Comparison of ENCODE assay signal across 11 cellular contexts in the genomic region with DNA sequence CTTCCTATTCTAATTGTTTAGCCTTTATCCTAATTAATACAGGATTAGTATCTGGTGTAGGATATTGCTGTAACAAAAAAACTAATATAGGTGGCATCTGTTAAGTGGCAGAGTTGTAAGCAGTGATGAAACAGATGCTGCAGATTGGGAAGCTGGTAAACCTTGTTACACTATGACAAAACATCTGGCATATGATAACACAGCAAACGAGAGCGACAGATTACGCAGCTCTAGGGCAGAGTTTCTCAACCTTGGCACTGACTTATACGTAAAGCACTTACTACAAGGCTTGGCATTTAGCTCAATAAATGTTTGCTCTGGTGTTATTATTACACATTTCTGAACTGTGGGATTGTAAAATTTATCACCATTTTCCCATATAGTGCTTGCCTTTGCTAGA.
DNase-seq lines count a peak whose midpoint lies in the region; ATAC-seq, FAIRE-seq and TF ChIP-seq lines count a peak whose summit lies in the region.
"Had no signal": no experiment of that assay in that cellular context is flagged by ENCODE, and none has a peak within 500 bp of the region (broad histone marks: within the 10 kb centered on the region; RNA-seq: fewer than 3 reads in every experiment).

No MANE protein-coding gene starts in this region.

- DNase-seq in stimulated activated naive CD8-positive, alpha-beta T cell treated with anti-CD3 and anti-CD28 coated beads, Interleukin-15, amount 100 ng/mL, for 72 hours = no peak
- no peak for DNase-seq in SK-N-MC (ENCODE audit: low read depth, low spot score)
- no peak for DNase-seq in left colon
- DNase-seq in endothelial cell (ENCODE audit: low spot score) = no peak
- no peak for DNase-seq in T-helper 2 cell treated with Interferon-gamma antibody and Interleukin-4, amounts not matched to agents 5 μg/mL and 100 μg/mL, for 36 hours (ENCODE audit: low spot score)
- no peak for DNase-seq in frontal cortex (ENCODE audit: low spot score in 2 of 2)
- no peak for DNase-seq in activated T-cell treated with anti-CD3 and anti-CD28 coated beads, Interleukin-2, amount 50 U/mL, for 72 hours
- DNase-seq: activated CD8-positive, alpha-beta memory T cell treated with anti-CD3 and anti-CD28 coated beads, Interleukin-2, amount 10 ng/mL, durations not matched to agents 7 days and 5 days had no signal

- intact Hi-C loops in left colon (cut with DNase I, micrococcal nuclease) = no loop called here

- H3K9ac ChIP-seq in SK-N-MC (ENCODE audit: insufficient read length) = no peak overlapping the region

- H3K36me3 Mint-ChIP-seq in stimulated activated naive CD8-positive, alpha-beta T cell treated with anti-CD3 and anti-CD28 coated beads, Interleukin-15, Interleukin-2, amounts not matched to agents 100 ng/mL and 50 ng/mL, for 24 hours (ENCODE audit: low read depth) = peaks cover 7% of the 10 kb centered on the region
- no peaks in the 10 kb centered on the region for H3K36me3 Mint-ChIP-seq in endothelial cell (ENCODE audit: low read depth, unreplicated experiment)
- peaks cover 6% of the 10 kb centered on the region for H3K36me3 Mint-ChIP-seq in T-helper 2 cell treated with Interferon-gamma antibody and Interleukin-4, amounts not matched to agents 5 μg/mL and 100 μg/mL, for 36 hours (ENCODE audit: low read depth)
- H3K36me3 Mint-ChIP-seq in activated T-cell treated with anti-CD3 and anti-CD28 coated beads, Interleukin-2, amount 50 U/mL, for 72 hours (ENCODE audit: insufficient read depth in 2 of 2) = peaks cover 0 to 4% of the 10 kb centered on the region in 2 donors

- no peak for FAIRE-seq in frontal cortex (lab: Jason Lieb, UNC)

- peaks cover 27% of the 10 kb centered on the region for H3K4me1 Mint-ChIP-seq in stimulated activated naive CD8-positive, alpha-beta T cell treated with anti-CD3 and anti-CD28 coated beads, Interleukin-15, Interleukin-2, amounts not matched to agents 100 ng/mL and 50 ng/mL, for 24 hours (ENCODE audit: low read depth)
- peaks cover 11% of the 10 kb centered on the region for H3K4me1 Mint-ChIP-seq in stimulated activated naive CD8-positive, alpha-beta T cell treated with anti-CD3 and anti-CD28 coated beads, Interleukin-15, amount 100 ng/mL, for 72 hours
- peaks cover 10% of the 10 kb centered on the region for H3K4me1 Mint-ChIP-seq in endothelial cell (ENCODE audit: unreplicated experiment)
- H3K4me1 Mint-ChIP-seq in T-helper 2 cell treated with Interferon-gamma antibody and Interleukin-4, amounts not matched to agents 5 μg/mL and 100 μg/mL, for 36 hours (ENCODE audit: low read depth) = no peaks in the 10 kb centered on the region
- no peaks in the 10 kb centered on the region for H3K4me1 Mint-ChIP-seq in activated T-cell treated with anti-CD3 and anti-CD28 coated beads, Interleukin-2, amount 50 U/mL, for 72 hours (ENCODE audit: low read depth)

- H3K4me3 Mint-ChIP-seq in stimulated activated naive CD8-positive, alpha-beta T cell treated with anti-CD3 and anti-CD28 coated beads, Interleukin-15, Interleukin-2, amounts not matched to agents 100 ng/mL and 50 ng/mL, for 24 hours = no peak overlapping the region
- H3K4me3 Mint-ChIP-seq in stimulated activated naive CD8-positive, alpha-beta T cell treated with anti-CD3 and anti-CD28 coated beads, Interleukin-15, amount 100 ng/mL, for 72 hours = no peak overlapping the region
- no peak overlapping the region for H3K4me3 Mint-ChIP-seq in endothelial cell (ENCODE audit: unreplicated experiment)
- H3K4me3 Mint-ChIP-seq in T-helper 2 cell treated with Interferon-gamma antibody and Interleukin-4, amounts not matched to agents 5 μg/mL and 100 μg/mL, for 36 hours = no peak overlapping the region
- H3K4me3 Mint-ChIP-seq in activated T-cell treated with anti-CD3 and anti-CD28 coated beads, Interleukin-2, amount 50 U/mL, for 72 hours = no peak overlapping the region
- H3K4me3 Mint-ChIP-seq: activated CD8-positive, alpha-beta memory T cell treated with anti-CD3 and anti-CD28 coated beads, Interleukin-2, amount 10 ng/mL, durations not matched to agents 7 days and 5 days; dendritic cell treated with granulocyte-macrophage colony-stimulating factor and Interleukin-4, amounts not matched to agents 40 ng/mL and 50 ng/mL, for 4 days had no signal

- no peaks in the 10 kb centered on the region for H3K27me3 Mint-ChIP-seq in stimulated activated naive CD8-positive, alpha-beta T cell treated with anti-CD3 and anti-CD28 coated beads, Interleukin-15, Interleukin-2, amounts not matched to agents 100 ng/mL and 50 ng/mL, for 24 hours
- H3K27me3 Mint-ChIP-seq in stimulated activated naive CD8-positive, alpha-beta T cell treated with anti-CD3 and anti-CD28 coated beads, Interleukin-15, amount 100 ng/mL, for 72 hours = no peaks in the 10 kb centered on the region
- H3K27me3 Mint-ChIP-seq in endothelial cell (ENCODE audit: unreplicated experiment) = no peaks in the 10 kb centered on the region
- no peaks in the 10 kb centered on the region for H3K27me3 Mint-ChIP-seq in T-helper 2 cell treated with Interferon-gamma antibody and Interleukin-4, amounts not matched to agents 5 μg/mL and 100 μg/mL, for 36 hours (ENCODE audit: low read depth)
- H3K27me3 Mint-ChIP-seq in activated T-cell treated with anti-CD3 and anti-CD28 coated beads, Interleukin-2, amount 50 U/mL, for 72 hours (ENCODE audit: low read depth) = no peaks in the 10 kb centered on the region
- H3K27me3 Mint-ChIP-seq: activated CD8-positive, alpha-beta memory T cell treated with anti-CD3 and anti-CD28 coated beads, Interleukin-2, amount 10 ng/mL, durations not matched to agents 7 days and 5 days; dendritic cell treated with granulocyte-macrophage colony-stimulating factor and Interleukin-4, amounts not matched to agents 40 ng/mL and 50 ng/mL, for 4 days had no signal

- no peak for TF ChIP-seq CTCF in endothelial cell (IDR thresholded peaks at IDR 0.05; ENCODE audit: unreplicated experiment)

- ATAC-seq in stimulated activated naive CD8-positive, alpha-beta T cell treated with anti-CD3 and anti-CD28 coated beads, Interleukin-15, amount 100 ng/mL, for 72 hours = no peak
- peak; percentile 71 for ATAC-seq in left colon
- ATAC-seq in activated T-cell treated with anti-CD3 and anti-CD28 coated beads, Interleukin-2, amount 50 U/mL, for 72 hours (replicated peaks in 1 of 2) = no peak
- ATAC-seq: activated CD8-positive, alpha-beta memory T cell treated with anti-CD3 and anti-CD28 coated beads, Interleukin-2, amount 10 ng/mL, durations not matched to agents 7 days and 5 days had no signal

- H3K4me3 ChIP-seq in SK-N-MC = no peak overlapping the region

- H3K36me3 ChIP-seq in SK-N-MC (ENCODE audit: insufficient read depth, low read length) = peaks cover 6% of the 10 kb centered on the region; the same call in 1 of the 2 replicates

- H3K27ac Mint-ChIP-seq in stimulated activated naive CD8-positive, alpha-beta T cell treated with anti-CD3 and anti-CD28 coated beads, Interleukin-15, Interleukin-2, amounts not matched to agents 100 ng/mL and 50 ng/mL, for 24 hours = peak overlapping the region; percentile 11
- no peak overlapping the region for H3K27ac Mint-ChIP-seq in stimulated activated naive CD8-positive, alpha-beta T cell treated with anti-CD3 and anti-CD28 coated beads, Interleukin-15, amount 100 ng/mL, for 72 hours
- no peak overlapping the region for H3K27ac Mint-ChIP-seq in endothelial cell (ENCODE audit: unreplicated experiment)
- no peak overlapping the region for H3K27ac Mint-ChIP-seq in T-helper 2 cell treated with Interferon-gamma antibody and Interleukin-4, amounts not matched to agents 5 μg/mL and 100 μg/mL, for 36 hours
- H3K27ac Mint-ChIP-seq in activated T-cell treated with anti-CD3 and anti-CD28 coated beads, Interleukin-2, amount 50 U/mL, for 72 hours = no peak overlapping the region
- H3K27ac Mint-ChIP-seq: activated CD8-positive, alpha-beta memory T cell treated with anti-CD3 and anti-CD28 coated beads, Interleukin-2, amount 10 ng/mL, durations not matched to agents 7 days and 5 days; dendritic cell treated with granulocyte-macrophage colony-stimulating factor and Interleukin-4, amounts not matched to agents 40 ng/mL and 50 ng/mL, for 4 days had no signal

- peaks cover 2% of the 10 kb centered on the region; the same call in 1 of the 2 replicates for H3K9me3 ChIP-seq in SK-N-MC (ENCODE audit: low read depth, low read length)

- H3K9me3 Mint-ChIP-seq in stimulated activated naive CD8-positive, alpha-beta T cell treated with anti-CD3 and anti-CD28 coated beads, Interleukin-15, Interleukin-2, amounts not matched to agents 100 ng/mL and 50 ng/mL, for 24 hours = no peaks in the 10 kb centered on the region
- H3K9me3 Mint-ChIP-seq in stimulated activated naive CD8-positive, alpha-beta T cell treated with anti-CD3 and anti-CD28 coated beads, Interleukin-15, amount 100 ng/mL, for 72 hours = no peaks in the 10 kb centered on the region
- H3K9me3 Mint-ChIP-seq in endothelial cell (ENCODE audit: unreplicated experiment) = no peaks in the 10 kb centered on the region
- no peaks in the 10 kb centered on the region for H3K9me3 Mint-ChIP-seq in T-helper 2 cell treated with Interferon-gamma antibody and Interleukin-4, amounts not matched to agents 5 μg/mL and 100 μg/mL, for 36 hours
- peaks cover 0 to 3% of the 10 kb centered on the region in 2 donors for H3K9me3 Mint-ChIP-seq in activated T-cell treated with anti-CD3 and anti-CD28 coated beads, Interleukin-2, amount 50 U/mL, for 72 hours
- H3K9me3 Mint-ChIP-seq: dendritic cell treated with granulocyte-macrophage colony-stimulating factor and Interleukin-4, amounts not matched to agents 40 ng/mL and 50 ng/mL, for 4 days had no signal

- 0 out of 2 replicates have a peak overlapping the region, but pooled peaks have one; percentile 16 for H3K27ac ChIP-seq in SK-N-MC
- H3K27ac ChIP-seq: RWPE1 had no signal
